ENCODE assay signal across 8 cellular contexts in the genomic region with DNA sequence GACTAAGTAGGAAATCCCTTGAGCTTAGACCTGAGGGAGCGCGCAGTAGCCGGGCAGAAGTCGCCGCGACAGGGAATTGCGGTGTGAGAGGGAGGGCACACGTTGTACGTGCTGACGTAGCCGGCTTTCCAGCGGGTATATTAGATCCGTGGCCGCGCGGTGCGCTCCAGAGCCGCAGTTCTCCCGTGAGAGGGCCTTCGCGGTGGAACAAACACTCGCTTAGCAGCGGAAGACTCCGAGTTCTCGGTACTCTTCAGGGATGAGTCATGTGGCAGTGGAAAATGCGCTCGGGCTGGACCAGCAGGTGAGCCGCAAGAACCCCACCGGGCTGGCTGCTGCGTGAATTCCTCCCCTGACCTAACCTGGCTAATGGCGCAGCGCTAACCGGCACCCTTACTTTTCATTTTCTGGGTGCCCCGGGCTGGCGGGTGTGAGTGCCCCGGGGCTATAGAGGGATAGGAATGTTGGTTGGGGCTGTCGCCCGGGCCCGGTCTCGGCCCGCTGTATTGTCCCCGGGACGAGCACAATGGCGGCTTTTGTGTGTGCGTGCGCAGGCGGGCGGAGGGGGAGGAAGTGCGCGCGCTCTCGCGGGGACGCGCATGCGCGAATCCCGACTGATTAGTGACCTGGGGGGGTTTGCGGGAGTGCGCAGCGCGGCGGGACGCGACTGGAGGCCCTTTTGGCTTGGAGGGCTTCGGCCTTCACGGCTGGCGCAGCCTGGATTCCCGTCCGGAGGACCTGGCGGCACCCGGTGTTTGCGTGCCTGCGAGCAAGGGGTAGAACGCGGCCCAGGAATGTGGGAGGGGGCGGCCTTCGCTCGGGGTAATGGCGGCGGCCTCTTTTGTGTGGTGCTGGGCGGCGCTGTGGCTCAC. TPM values are rescaled to one million over a fixed set of nuclear protein-coding genes. Genes with fewer than 3 reads are reported as not detected.
DNase-seq lines count a peak whose midpoint lies in the region; ATAC-seq and TF ChIP-seq lines count a peak whose summit lies in the region.

A gene (plus strand): TSS at position 169 of the 872 bp plus-strand sequence. CDS start 91 bp downstream, at position 260.

- peak within 1 kb of the TSS; percentile 100 for H3K27ac ChIP-seq in WERI-Rb-1
- peak within 1 kb of the TSS; percentile 100 for H3K27ac ChIP-seq in breast epithelium

- TF ChIP-seq CTCF in WERI-Rb-1 (IDR thresholded peaks at IDR 0.05; ENCODE audit: low read depth, low read length) (peak; percentile 43; the same call in 1 of the 2 replicates), breast epithelium (IDR thresholded peaks at IDR 0.05) (peak in 2 of 3 donors; percentile 27 to 57)

- H3K4me3 ChIP-seq in WERI-Rb-1 (ENCODE audit: low read depth, low read length): peak within 1 kb of the TSS; percentile 69
- peak within 1 kb of the TSS; percentile 82 to 97 (median 92) for H3K4me3 ChIP-seq in breast epithelium

- ATAC-seq in HG02970 (IDR thresholded peaks at IDR 0.05; ENCODE audit: low FRiP score, unreplicated experiment): peak; percentile 51

- peak; percentile 81 to 93 for DNase-seq in NCI-H524 (lab: John Stamatoyannopoulos, UW)
- DNase-seq in NCI-H524 treated with DMSO at 0.1 percent for 48 hours (lab: John Stamatoyannopoulos, UW): no peak
- DNase-seq in NCI-H2081 (lab: John Stamatoyannopoulos, UW): peak; percentile 88 to 94
- DNase-seq in WERI-Rb-1: peak; percentile 93
- peak; percentile 82 to 91 for DNase-seq in breast epithelium (ENCODE audit: low spot score in 2 of 2)
- peak; percentile 61 for DNase-seq in iPS-NIHi7 (ENCODE audit: extremely low spot score)
- peak; percentile 54 for DNase-seq in smooth muscle cell of the brain vasculature (ENCODE audit: low read depth, low spot score)

- no peaks in the 10 kb centered on the region for H3K27me3 ChIP-seq in WERI-Rb-1 (ENCODE audit: insufficient read depth, low read depth, severe bottlenecking)
- H3K27me3 ChIP-seq in breast epithelium: no peaks in the 10 kb centered on the region

- H3K4me1 ChIP-seq in breast epithelium: peaks cover 0 to 27% of the 10 kb centered on the region in 2 donors

- TF ChIP-seq POLR2A in breast epithelium (IDR thresholded peaks at IDR 0.05): peak; percentile 99

- peaks cover 41% of the 10 kb centered on the region for H3K36me3 ChIP-seq in WERI-Rb-1
- no peaks in the 10 kb centered on the region for H3K36me3 ChIP-seq in breast epithelium

- intact Hi-C loops in breast epithelium (cut with DNase I; ENCODE audit: low total_unique reads): no loop called here

- H3K9me3 ChIP-seq in WERI-Rb-1 (ENCODE audit: severe bottlenecking): no peaks in the 10 kb centered on the region
- no peaks in the 10 kb centered on the region for H3K9me3 ChIP-seq in breast epithelium

RNA-seq across cellular contexts. Expression of the gene that starts here (rescaled TPM):
- 100 to 1,000 TPM; 239 to 375 (median 248) TPM for total RNA-seq in breast epithelium
